Comparison of ENCODE assay signal across 8 cellular contexts in the genomic region with DNA sequence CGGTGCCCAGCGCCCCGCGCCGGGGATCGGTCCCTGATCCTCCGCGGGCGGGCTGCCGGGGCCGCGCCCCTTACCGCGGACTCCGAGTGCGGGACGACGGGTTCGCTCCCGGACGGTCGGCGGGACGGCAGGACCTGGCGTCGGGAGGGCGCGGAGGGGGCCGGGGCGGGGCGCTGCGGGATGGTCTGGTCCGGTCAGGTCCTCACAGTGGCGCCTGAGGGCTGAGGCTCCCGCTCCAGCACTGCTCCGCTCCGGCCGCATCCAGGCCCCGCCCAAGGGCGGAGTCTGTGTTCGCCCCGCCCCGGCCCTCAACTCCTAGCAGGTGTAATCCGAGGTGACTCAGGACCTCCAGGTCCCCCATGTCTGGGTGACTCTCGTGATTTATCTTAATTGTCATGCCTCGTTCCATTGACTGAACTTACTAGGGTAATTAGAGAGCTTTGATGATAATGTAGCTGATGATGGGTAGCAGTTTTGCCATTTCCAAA. TPM values are rescaled to one million over a fixed set of nuclear protein-coding genes. Genes with fewer than 3 reads are reported as not detected.
A peak's percentile ranks its signal among the peaks of the same experiment; 100 is the strongest.
DNase-seq lines count a peak whose midpoint lies in the region; ATAC-seq and TF ChIP-seq lines count a peak whose summit lies in the region.

A gene with protein sequence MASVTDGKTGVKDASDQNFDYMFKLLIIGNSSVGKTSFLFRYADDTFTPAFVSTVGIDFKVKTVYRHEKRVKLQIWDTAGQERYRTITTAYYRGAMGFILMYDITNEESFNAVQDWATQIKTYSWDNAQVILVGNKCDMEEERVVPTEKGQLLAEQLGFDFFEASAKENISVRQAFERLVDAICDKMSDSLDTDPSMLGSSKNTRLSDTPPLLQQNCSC (minus strand): TSS at position 223 of the 488 bp plus-strand sequence. CDS start 13,583 bp downstream, outside the sequence.

- no peak within 1 kb of the TSS; the same call in 1 of the 2 replicates for H3K56ac ChIP-seq in IMR-90 (ENCODE audit: extremely low read depth, insufficient read depth, low read length)

- no TSS peak for BruUV-seq in IMR-90 (replicated peaks; lab: Mats Ljungman, UMichigan)

- H3K9me3 Mint-ChIP-seq in activated naive CD4-positive, alpha-beta T cell treated with anti-CD3 and anti-CD28 coated beads, Interleukin-2, amount 10 ng/mL, durations not matched to agents 7 days and 5 days, result no peaks in the 10 kb centered on the region

- H3K27ac ChIP-seq in IMR-90 (ENCODE audit: insufficient read depth, low read length) (peak within 1 kb of the TSS; percentile 80), SJSA1 (0 out of 2 replicates have a peak within 1 kb of the TSS, but pooled peaks have one; percentile 44), heart right ventricle (no peak within 1 kb of the TSS)

- H3K14ac ChIP-seq in IMR-90 (replicated peaks; ENCODE audit: low read depth, low read length), result peak within 1 kb of the TSS; percentile 78

- H3K23ac ChIP-seq in IMR-90 (ENCODE audit: low read depth, low read length), result peak within 1 kb of the TSS; percentile 84

- H2AFZ ChIP-seq in IMR-90 (replicated peaks; ENCODE audit: low read length, poor library complexity), result peak within 1 kb of the TSS; percentile 87

- H3K9me3 ChIP-seq in IMR-90 (ENCODE audit: control insufficient read depth, insufficient read depth, low read length) (no peaks in the 10 kb centered on the region), SJSA1 (replicated peaks) (no peaks in the 10 kb centered on the region), heart right ventricle (no peaks in the 10 kb centered on the region)

- H3K27ac Mint-ChIP-seq in activated naive CD4-positive, alpha-beta T cell treated with anti-CD3 and anti-CD28 coated beads, Interleukin-2, amount 10 ng/mL, durations not matched to agents 7 days and 5 days, result no peak within 1 kb of the TSS

- H3K27me3 ChIP-seq in BJ (ENCODE audit: control insufficient read depth, insufficient read depth, low read length) (0 out of 2 replicates have a peak, but pooled peaks cover 1% of the 10 kb centered on the region), IMR-90 (ENCODE audit: control insufficient read depth, insufficient read depth, low read length) (no peaks in the 10 kb centered on the region; the same call in 1 of the 2 replicates), SJSA1 (replicated peaks) (no peaks in the 10 kb centered on the region), heart right ventricle (peaks cover 5 to 57% (median 53%) of the 10 kb centered on the region in 7 donors)

- 0 out of 2 replicates have a peak within 1 kb of the TSS, but pooled peaks have one; percentile 38 for H4K91ac ChIP-seq in IMR-90 (ENCODE audit: insufficient read depth, low read depth, low read length)

- no peak within 1 kb of the TSS for H2BK120ac ChIP-seq in IMR-90 (ENCODE audit: low read depth, low read length)

- H4K20me1 ChIP-seq in IMR-90 (ENCODE audit: insufficient read depth, low read length), result peaks cover 2% of the 10 kb centered on the region; the same call in 1 of the 2 replicates

- H3K36me3 ChIP-seq in BJ (ENCODE audit: control insufficient read depth, insufficient read depth, low read length) (no peaks in the 10 kb centered on the region), IMR-90 (ENCODE audit: control insufficient read depth, insufficient read depth, low read length) (peaks cover 2% of the 10 kb centered on the region; the same call in 1 of the 2 replicates), SJSA1 (peaks cover 6% of the 10 kb centered on the region; the same call in 1 of the 2 replicates), heart right ventricle (no peaks in the 10 kb centered on the region)

- no peak within 1 kb of the TSS for H2BK15ac ChIP-seq in IMR-90 (ENCODE audit: low read depth, low read length)

- no peak within 1 kb of the TSS for H4K5ac ChIP-seq in IMR-90 (ENCODE audit: low read depth, low read length)

- POLR2A ChIA-PET in BJ (lab: Charles Lee), result no interaction called here
- POLR2A ChIA-PET in IMR-90 (lab: Charles Lee; ENCODE audit: unreplicated experiment), result no interaction called here

- peak within 1 kb of the TSS; percentile 58; the same call in 1 of the 2 replicates for H2AK5ac ChIP-seq in IMR-90 (ENCODE audit: low read depth, low read length)

- intact Hi-C loops in IMR-90 (cut with micrococcal nuclease) (no loop called here), heart right ventricle (cut with DNase I) (no loop called here)

- peaks cover 9% of the 10 kb centered on the region for H3K4me1 Mint-ChIP-seq in activated naive CD4-positive, alpha-beta T cell treated with anti-CD3 and anti-CD28 coated beads, Interleukin-2, amount 10 ng/mL, durations not matched to agents 7 days and 5 days

- peak within 1 kb of the TSS; percentile 74 for H3K9ac ChIP-seq in IMR-90 (ENCODE audit: low read depth, low read length)

- peaks cover 26% of the 10 kb centered on the region for H3K9me1 ChIP-seq in IMR-90 (ENCODE audit: insufficient read depth, low read length)

- DNase-seq in BJ (ENCODE audit: low read depth) (no peak), IMR-90 (peak; percentile 64), SJSA1 (ENCODE audit: low read depth in 1 of 2, low spot score in 2 of 2) (peak; percentile 62 to 85), heart right ventricle (peak; percentile 6 to 42), retinal pigment epithelial cell (ENCODE audit: low read depth) (no peak)
- DNase-seq in activated naive CD4-positive, alpha-beta T cell treated with anti-CD3 and anti-CD28 coated beads, Interleukin-2, amount 10 ng/mL, durations not matched to agents 7 days and 5 days, result peak; percentile 80

- H3K4me1 ChIP-seq in IMR-90 (ENCODE audit: control insufficient read depth, insufficient read depth, low read length) (peaks cover 4% of the 10 kb centered on the region), SJSA1 (replicated peaks) (peaks cover 4% of the 10 kb centered on the region), heart right ventricle (peaks cover 0 to 6% (median 0%) of the 10 kb centered on the region in 9 donors)

- peak within 1 kb of the TSS; percentile 90 for H2BK5ac ChIP-seq in IMR-90 (ENCODE audit: low read depth, low read length, poor library complexity, severe bottlenecking)

- H3K27me3 Mint-ChIP-seq in activated naive CD4-positive, alpha-beta T cell treated with anti-CD3 and anti-CD28 coated beads, Interleukin-2, amount 10 ng/mL, durations not matched to agents 7 days and 5 days, result peaks cover 60% of the 10 kb centered on the region

- H3K4me3 ChIP-seq in BJ (ENCODE audit: low read depth, low read length) (peak within 1 kb of the TSS; percentile 87), IMR-90 (ENCODE audit: insufficient read depth, low read depth, low read length) (peak within 1 kb of the TSS; percentile 99), SJSA1 (peak within 1 kb of the TSS; percentile 90), heart right ventricle (peak within 1 kb of the TSS; percentile 18 to 53 (median 42)), retinal pigment epithelial cell (ENCODE audit: low read length) (peak within 1 kb of the TSS; percentile 51)

- in situ Hi-C loops in IMR-90 (cut with MboI; ENCODE audit: low sequenced_read_pairs), result no loop called here

- peak within 1 kb of the TSS in 1 of 2 experiments; percentile 52; a peak in 2 of 4 replicates for H4K8ac ChIP-seq in IMR-90 (ENCODE audit: low read depth in 2 of 2, low read length in 2 of 2)

- no peak; the same call in 1 of the 2 replicates for TF ChIP-seq RAD21 in IMR-90 (IDR thresholded peaks at IDR 0.05; ENCODE audit: low read length)

- TF ChIP-seq POLR2A in IMR-90 (IDR thresholded peaks at IDR 0.05; ENCODE audit: low read depth, low read length), result 0 out of 2 replicates have a peak, but pooled peaks have one; percentile 43

- peaks cover 26 to 48% of the 10 kb centered on the region in 2 experiments for H3K79me1 ChIP-seq in IMR-90 (ENCODE audit: low read depth in 1 of 2, low read length in 2 of 2)

- dilution Hi-C loops in IMR-90 (cut with HindIII; ENCODE audit: low sequenced_read_pairs, unreplicated experiment), result no loop called here

- peak within 1 kb of the TSS; percentile 88 for H3K4me2 ChIP-seq in IMR-90 (ENCODE audit: low read depth, low read length)

- no peak for TF ChIP-seq CTCF in BJ (IDR thresholded peaks at IDR 0.05; ENCODE audit: insufficient read depth, low read depth, low read length)
- no peak for TF ChIP-seq CTCF in IMR-90 (conservative IDR thresholded peaks at IDR 0.05; ENCODE audit: low read depth, low read length)
- no peak for TF ChIP-seq CTCF in heart right ventricle (IDR thresholded peaks at IDR 0.05)
- TF ChIP-seq CTCF in retinal pigment epithelial cell (conservative IDR thresholded peaks at IDR 0.05; ENCODE audit: low read depth, low read length), result no peak

- 0% methylated on average over 21 of the region's 46 CpGs; no CpG with 5 or more reads in 1 of the 2 experiments for WGBS in IMR-90 (ENCODE audit: extremely low coverage in 2 of 2, insufficient read length in 1 of 2), 2 experiments
- WGBS in heart right ventricle, 2 donors, result 1% methylated on average over 41 to 46 of the region's 46 CpGs

- H3K36me3 Mint-ChIP-seq in activated naive CD4-positive, alpha-beta T cell treated with anti-CD3 and anti-CD28 coated beads, Interleukin-2, amount 10 ng/mL, durations not matched to agents 7 days and 5 days, result no peaks in the 10 kb centered on the region

- peak within 1 kb of the TSS; percentile 87 for H2AK9ac ChIP-seq in IMR-90 (replicated peaks; ENCODE audit: low read depth, low read length, poor library complexity)

- ATAC-seq in GM19455 (IDR thresholded peaks at IDR 0.05; ENCODE audit: unreplicated experiment) (peak; percentile 79), IMR-90 (ENCODE audit: low read depth) (peak; percentile 100), heart right ventricle (peak in 5 of 8 donors; percentile 39 to 80 (median 45)), HG03025 (IDR thresholded peaks at IDR 0.05; ENCODE audit: low FRiP score, unreplicated experiment) (no peak)

- CTCF ChIA-PET in BJ (lab: Yijun Ruan, JAX) (interaction anchor here (1.8 kb wide), 1 partner anchor 11 kb away, joined by 5 read pairs; no protein-coding TSS in a partner anchor), IMR-90 (lab: Yijun Ruan, JAX) (no interaction called here)
- CTCF ChIA-PET in activated naive CD4-positive, alpha-beta T cell treated with anti-CD3 and anti-CD28 coated beads, Interleukin-2, amount 10 ng/mL, durations not matched to agents 7 days and 5 days (lab: Charles Lee), result no interaction called here

- H3K4ac ChIP-seq in IMR-90 (ENCODE audit: low read depth, low read length), result peak within 1 kb of the TSS; percentile 60; the same call in 1 of the 2 replicates

- H2BK20ac ChIP-seq in IMR-90 (ENCODE audit: low read depth, low read length), result 0 out of 2 replicates have a peak within 1 kb of the TSS, but pooled peaks have one; percentile 6

- H3K4me3 Mint-ChIP-seq in activated naive CD4-positive, alpha-beta T cell treated with anti-CD3 and anti-CD28 coated beads, Interleukin-2, amount 10 ng/mL, durations not matched to agents 7 days and 5 days, result peak within 1 kb of the TSS; percentile 68

- H3K18ac ChIP-seq in IMR-90 (ENCODE audit: low read depth, low read length), result no peak within 1 kb of the TSS; the same call in 1 of the 2 replicates

RNA-seq across cellular contexts. Expression of the gene that starts here (rescaled TPM):
- polyA plus RNA-seq in BJ (2011; rRNA removed) (27.4 and 44.0 TPM in 2 replicates), IMR-90 (2012; rRNA removed) (31.4 and 33.6 TPM in 2 replicates), heart right ventricle (under 1 TPM in 1 of 2 donors, not detected in 1; 0.01 TPM)
- 81.0 and 87.6 TPM in 2 replicates for polyA minus RNA-seq in BJ (2011; rRNA and poly(A)+ RNA removed)
- total RNA-seq in IMR-90 (2012; rRNA removed) (78.5 and 91.9 TPM in 2 replicates), heart right ventricle (under 1 TPM in 1 of 10 donors, not detected in 9; 0.02 TPM)
- polyA plus RNA-seq in IMR-90 (2012; cell fraction: cytosol; rRNA removed), result 10.6 and 11.3 TPM in 2 replicates
- polyA plus RNA-seq in IMR-90 (2012; cell fraction: nucleus; rRNA removed; ENCODE audit: low replicate concordance), result 6.3 and 19.7 TPM in 2 replicates
- 20.6 and 31.4 TPM in 2 replicates for total RNA-seq in SJSA1 (2014; rRNA removed; shearing (Covaris generic))

Comparison
In these comparisons a context has a peak if more than half of its experiments do, and no peak if none do; other contexts are left out.
1. RNA of the gene that starts here (total RNA-seq): 78.5 to 91.9 TPM in IMR-90 and 20.6 to 31.4 TPM in SJSA1; 0.02 TPM in heart right ventricle; every median in the first group is over 10 times any median in the second.
2. RNA of the gene that starts here (polyA plus RNA-seq): 6.3 to 33.6 TPM in IMR-90 and 27.4 to 44.0 TPM in BJ; 0.01 TPM in heart right ventricle; every median in the first group is over 4 times any median in the second.
3. Peak in DNase-seq, ATAC-seq and H3K4me3 ChIP-seq in heart right ventricle; RNA of the gene not detected or under 1 TPM.
4. DNase-seq: peak in IMR-90 (single experiment), SJSA1 (2 of 2) and activated naive CD4-positive, alpha-beta T cell treated with anti-CD3 and anti-CD28 coated beads, Interleukin-2, amount 10 ng/mL, durations not matched to agents 7 days and 5 days (single experiment); none in BJ (single experiment) and retinal pigment epithelial cell (single experiment).
5. H3K4me3 ChIP-seq: peak in every context shown above with its lines; median percentile 99 in IMR-90; 90 in SJSA1; 87 in BJ; 51 in retinal pigment epithelial cell; 42 in heart right ventricle.
6. H3K27ac ChIP-seq: peak in IMR-90 (single experiment) and SJSA1 (single experiment); none in heart right ventricle (0 of 10).